Comparison of ENCODE assay signal across 8 cellular contexts in the genomic region with DNA sequence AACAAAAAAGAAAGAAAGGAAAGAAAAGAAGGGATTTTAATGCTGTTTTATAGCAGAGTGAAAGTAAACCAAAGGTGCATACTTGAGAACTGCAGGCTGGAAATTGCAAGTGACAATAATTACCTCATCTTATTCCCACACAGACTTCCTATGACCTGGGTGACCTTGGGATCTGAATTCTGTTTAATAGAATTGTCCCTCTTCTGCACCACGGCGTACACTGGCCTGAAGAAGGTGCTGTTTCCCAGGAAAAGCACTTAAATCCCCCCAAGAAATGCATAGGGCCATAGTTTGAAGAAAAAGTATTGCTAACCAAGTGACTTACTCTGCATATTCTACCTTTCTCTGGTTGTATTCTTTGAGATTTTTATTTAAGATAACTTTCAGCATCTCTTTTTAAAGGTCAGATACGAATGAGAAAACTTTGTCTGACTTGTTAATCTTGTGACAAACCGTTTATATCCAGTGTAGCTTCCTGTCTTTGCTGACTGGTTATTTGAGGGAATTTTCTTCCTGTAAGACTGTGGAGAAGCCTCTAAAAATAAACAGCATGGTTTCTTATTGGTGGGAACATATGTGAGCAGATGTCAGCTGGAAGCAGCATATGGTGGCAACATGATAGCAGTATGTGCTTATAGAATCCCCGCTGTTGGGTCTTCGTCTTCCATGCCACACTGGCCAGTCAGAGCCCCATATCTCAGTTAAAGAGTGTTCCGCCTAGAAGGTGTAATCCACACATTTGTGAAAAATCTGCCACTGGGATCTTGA. TPM values are rescaled to one million over a fixed set of nuclear protein-coding genes. Genes with fewer than 3 reads are reported as not detected.
DNase-seq lines count a peak whose midpoint lies in the region; ATAC-seq and TF ChIP-seq lines count a peak whose summit lies in the region.
"Had no signal": no experiment of that assay in that cellular context is flagged by ENCODE, and none has a peak within 500 bp of the region (broad histone marks: within the 10 kb centered on the region; RNA-seq: fewer than 3 reads in every experiment).

No MANE protein-coding gene starts in this region.

- H3K27me3 Mint-ChIP-seq in neural progenitor cell (ENCODE audit: insufficient read depth, low read depth), result peaks cover 3% of the 10 kb centered on the region

- ATAC-seq in HG02678 (IDR thresholded peaks at IDR 0.05; ENCODE audit: unreplicated experiment) (no peak), HG03175 (IDR thresholded peaks at IDR 0.05; ENCODE audit: unreplicated experiment) (no peak)

- H3K4me2 ChIP-seq in mammary epithelial cell (ENCODE audit: insufficient read depth, low read depth, low read length), result no peak overlapping the region
- H3K4me2 ChIP-seq in neural progenitor cell, result no peak overlapping the region

- H2AFZ ChIP-seq in mammary epithelial cell (ENCODE audit: low read depth, low read length) (no peak overlapping the region), neural progenitor cell (replicated peaks) (no peak overlapping the region)

- H3K27ac ChIP-seq in mammary epithelial cell (ENCODE audit: insufficient read depth, low read depth, low read length) (no peak overlapping the region), neural progenitor cell (no peak overlapping the region)

- H4K20me1 ChIP-seq in mammary epithelial cell (ENCODE audit: insufficient read depth, low read length) (no peaks in the 10 kb centered on the region), neural progenitor cell (ENCODE audit: low read depth) (no peaks in the 10 kb centered on the region)

- no peaks in the 10 kb centered on the region for H3K9me3 Mint-ChIP-seq in neural progenitor cell

- H3K4me1 Mint-ChIP-seq in neural progenitor cell, result no peaks in the 10 kb centered on the region

- H3K79me2 ChIP-seq in mammary epithelial cell (ENCODE audit: insufficient read depth, low read length) (peaks cover 96% of the 10 kb centered on the region), neural progenitor cell (ENCODE audit: low read depth) (no peaks in the 10 kb centered on the region)

- intact Hi-C loops in mammary epithelial cell (cut with micrococcal nuclease), result no loop called here

- no peak overlapping the region for H3K9ac ChIP-seq in mammary epithelial cell (ENCODE audit: insufficient read depth, low read length)
- no peak overlapping the region for H3K9ac ChIP-seq in neural progenitor cell

- no peaks in the 10 kb centered on the region for H3K36me3 Mint-ChIP-seq in neural progenitor cell

- H3K9me3 ChIP-seq in mammary epithelial cell (replicated peaks; ENCODE audit: insufficient read depth, low read length), result no peaks in the 10 kb centered on the region
- H3K9me3 ChIP-seq in neural progenitor cell (ENCODE audit: low read depth), result no peaks in the 10 kb centered on the region

- no peaks in the 10 kb centered on the region for H3F3A ChIP-seq in neural progenitor cell (ENCODE audit: low read depth)

- TF ChIP-seq CTCF in GM10266 (IDR thresholded peaks at IDR 0.05; ENCODE audit: control insufficient read depth, insufficient read depth, low read depth, missing control alignments), result peak; percentile 13
- TF ChIP-seq CTCF in mammary epithelial cell (conservative IDR thresholded peaks at IDR 0.05 in 1 of 2, IDR thresholded peaks at IDR 0.05 in 1 of 2; ENCODE audit: extremely low read depth in 1 of 2, insufficient read depth in 1 of 2, low read depth in 1 of 2, low read length in 2 of 2), result peak; percentile 22 to 28
- peak; percentile 87 for TF ChIP-seq CTCF in neural progenitor cell (IDR thresholded peaks at IDR 0.05)

- H3K4me1 ChIP-seq in mammary epithelial cell (ENCODE audit: insufficient read depth, low read length) (no peaks in the 10 kb centered on the region), neural progenitor cell (no peaks in the 10 kb centered on the region)

- CTCF ChIA-PET in mammary epithelial cell (lab: Charles Lee; ENCODE audit: low non-redundant PET), result interaction anchor here (0.6 kb wide), 1 partner anchor 62 kb away, joined by 4 read pairs; no protein-coding TSS in a partner anchor

- WGBS in mammary epithelial cell (ENCODE audit: low coverage, missing lambda C conversion rate), result 89% methylated on average over 7 of the region's 7 CpGs

- H3K36me3 ChIP-seq in mammary epithelial cell (ENCODE audit: insufficient read depth, low read length) (peaks cover 12% of the 10 kb centered on the region), neural progenitor cell (no peaks in the 10 kb centered on the region)

- no TSS peak for BruUV-seq in mammary epithelial cell (replicated peaks; lab: Mats Ljungman, UMichigan)

- in situ Hi-C loops in mammary epithelial cell (cut with MboI; ENCODE audit: low sequenced_read_pairs in 2 of 2), result no loop called here

- DNase-seq in GM10266 (ENCODE audit: extremely low spot score) (no peak), NCI-H1694 treated with DMSO at 0.1 percent for 48 hours (lab: John Stamatoyannopoulos, UW) (peak; percentile 74), mammary epithelial cell (no peak), neural progenitor cell (ENCODE audit: low spot score) (peak; percentile 64), AG08396 (ENCODE audit: low spot score) (no peak)
- DNase-seq: left cardiac atrium had no signal

- H3K4me3 ChIP-seq in mammary epithelial cell (replicated peaks in 1 of 3; ENCODE audit: insufficient read depth in 1 of 3, low read depth in 2 of 3, low read length in 3 of 3) (no peak overlapping the region), neural progenitor cell (no peak overlapping the region)

- dilution Hi-C loops in mammary epithelial cell (cut with HindIII; ENCODE audit: low sequenced_read_pairs), result no loop called here

- H3K27ac Mint-ChIP-seq in neural progenitor cell, result no peak overlapping the region

- H3K4me3 Mint-ChIP-seq in neural progenitor cell, result no peak overlapping the region

- H3K27me3 ChIP-seq in mammary epithelial cell (ENCODE audit: insufficient read depth, low read length) (no peaks in the 10 kb centered on the region), neural progenitor cell (no peaks in the 10 kb centered on the region)

RNA-seq across cellular contexts. Expression of a gene that starts 16.3 kb away (rescaled TPM):
- total RNA-seq in mammary epithelial cell (100 to 1,000 TPM in 1 of 2 donors, 10 to 100 TPM in 1; 39.6 to 120 TPM), neural progenitor cell (ENCODE audit: low replicate concordance) (0.37 and 1.9 TPM in 2 replicates)
- polyA plus RNA-seq in mammary epithelial cell, result 10.9 TPM
- 35.6 TPM for polyA minus RNA-seq in mammary epithelial cell

Comparison
In these comparisons a context has a peak if more than half of its experiments do, and no peak if none do; other contexts are left out.
1. DNase-seq: peak in NCI-H1694 treated with DMSO at 0.1 percent for 48 hours (single experiment) and neural progenitor cell (single experiment); none in GM10266 (single experiment), mammary epithelial cell (single experiment) and AG08396 (single experiment).
2. CTCF ChIP-seq: peak in every context shown above with its lines; median percentile 87 in neural progenitor cell; 25 in mammary epithelial cell; 13 in GM10266.
3. RNA of a gene that starts 16.3 kb away (total RNA-seq): 39.6 to 120 TPM in mammary epithelial cell; 0.37 to 1.9 TPM in neural progenitor cell; every median in the first group is over 10 times any median in the second.